Comparison of ENCODE assay signal across 9 cellular contexts in the genomic region with DNA sequence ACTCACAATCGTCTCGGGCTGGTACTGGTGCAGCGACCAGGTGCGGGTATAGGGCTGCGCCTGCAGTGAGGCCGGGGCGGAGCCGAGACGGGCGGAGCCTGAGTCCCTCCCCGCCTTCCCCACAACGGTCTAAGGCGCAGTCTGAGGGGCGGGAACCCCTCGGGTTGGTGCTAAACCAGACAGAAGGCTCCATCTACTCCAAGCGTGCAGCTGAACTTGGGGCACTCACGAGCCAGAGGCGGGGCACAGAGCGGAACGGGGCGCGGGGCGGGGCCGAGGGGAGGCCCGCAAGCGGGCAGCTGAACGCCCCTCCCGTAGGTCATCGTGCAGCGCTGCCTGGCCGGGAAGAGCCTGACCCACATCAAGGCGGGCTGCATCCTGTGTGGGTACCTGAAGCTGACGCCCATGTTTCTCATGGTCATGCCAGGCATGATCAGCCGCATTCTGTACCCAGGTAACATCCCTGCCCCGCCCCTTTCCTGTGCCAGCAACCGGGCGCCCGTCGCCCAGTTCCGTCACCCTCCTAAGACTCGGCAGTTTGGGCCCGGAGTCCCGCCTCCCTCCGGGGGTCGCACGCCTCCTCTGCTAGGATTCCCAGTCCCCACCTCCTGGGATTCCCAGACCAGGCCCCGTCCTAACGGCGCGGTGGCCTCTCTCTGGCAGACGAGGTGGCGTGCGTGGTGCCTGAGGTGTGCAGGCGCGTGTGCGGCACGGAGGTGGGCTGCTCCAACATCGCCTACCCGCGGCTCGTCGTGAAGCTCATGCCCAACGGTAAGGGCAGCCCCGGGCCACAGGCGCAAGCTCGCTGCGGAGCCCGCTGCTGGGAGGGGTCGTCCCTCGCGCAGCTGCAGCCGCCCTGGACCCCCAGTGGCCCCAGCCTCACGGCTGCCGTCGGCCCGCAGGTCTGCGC. TPM values are rescaled to one million over a fixed set of nuclear protein-coding genes. Genes with fewer than 3 reads are reported as not detected.
DNase-seq lines count a peak whose midpoint lies in the region; ATAC-seq and TF ChIP-seq lines count a peak whose summit lies in the region.
"Had no signal": no experiment of that assay in that cellular context is flagged by ENCODE, and none has a peak within 500 bp of the region (broad histone marks: within the 10 kb centered on the region; RNA-seq: fewer than 3 reads in every experiment).

No MANE protein-coding gene starts in this region.

- intact Hi-C loops in ascending aorta (cut with DNase I) = no loop called here

- H3K9me3 ChIP-seq in ascending aorta (no peaks in the 10 kb centered on the region), iPS-18a (ENCODE audit: control insufficient read depth, low read depth, low read length) (no peaks in the 10 kb centered on the region)

- H3K27ac ChIP-seq in ascending aorta = no peak overlapping the region
- no peak overlapping the region for H3K27ac ChIP-seq in iPS-18a (ENCODE audit: low read length)

- peak; percentile 65 for DNase-seq in COR-L47 (lab: John Stamatoyannopoulos, UW)
- DNase-seq in HUDEP-2 (lab: John Stamatoyannopoulos, UW; ENCODE audit: unreplicated experiment in 76 of 76) = peak in 51 of 76 experiments; percentile 3 to 66 (median 43)
- peak; percentile 83 for DNase-seq in SW480 (ENCODE audit: low spot score)
- no peak for DNase-seq in ascending aorta (ENCODE audit: low spot score in 2 of 2)
- DNase-seq in stimulated activated CD4-positive, alpha-beta T cell treated with anti-CD3 and anti-CD28 coated beads, Interleukin-12 subunit alpha, Interleukin-12 subunit beta, amount 100 ng/mL, for 24 hours (ENCODE audit: low read depth in 2 of 2) = peak; percentile 29 to 32
- no peak for DNase-seq in OCI-M2 (lab: John Stamatoyannopoulos, UW; ENCODE audit: unreplicated experiment)

- H3K36me3 ChIP-seq in ascending aorta (peaks cover 10 to 27% of the 10 kb centered on the region in 2 donors), iPS-18a (ENCODE audit: control insufficient read depth, low read depth, low read length) (peaks cover 11% of the 10 kb centered on the region)

- TF ChIP-seq CTCF in ascending aorta (IDR thresholded peaks at IDR 0.05) = no peak

- H3K4me1 ChIP-seq in ascending aorta (peaks cover 10 to 15% of the 10 kb centered on the region in 2 donors), iPS-18a (ENCODE audit: control insufficient read depth, low read depth, low read length) (peaks cover 7% of the 10 kb centered on the region)

- peak overlapping the region; percentile 66 to 68 for H3K4me3 ChIP-seq in ascending aorta
- H3K4me3 ChIP-seq in iPS-18a (ENCODE audit: low read length) = peak overlapping the region; percentile 73

- ATAC-seq in GM19463 (IDR thresholded peaks at IDR 0.05; ENCODE audit: unreplicated experiment) = peak; percentile 87

- H3K9ac ChIP-seq in iPS-18a (ENCODE audit: low read length) = no peak overlapping the region

- H3K27me3 ChIP-seq in ascending aorta = no peaks in the 10 kb centered on the region
- peaks cover 56% of the 10 kb centered on the region for H3K27me3 ChIP-seq in iPS-18a (ENCODE audit: control insufficient read depth, insufficient read depth, low read length)

RNA-seq across cellular contexts. Expression of a gene that starts 5.1 kb away (rescaled TPM):
- 0.53 TPM for total RNA-seq in ascending aorta
- total RNA-seq: T-helper 1 cell treated with Interleukin-12 subunit alpha and Interleukin-12 subunit beta and Interleukin-4 antibody, amounts not matched to agents 30 ng/mL and 1 ng/mL, for 36 hours had no signal

RNA-seq across cellular contexts. Expression of a gene that starts 16.0 kb away (rescaled TPM):
- 325 TPM for total RNA-seq in ascending aorta

RNA-seq across cellular contexts. Expression of a gene that starts 20.2 kb away (rescaled TPM):
- total RNA-seq in ascending aorta = 80.9 TPM

RNA-seq across cellular contexts. Expression of a gene that starts 28.7 kb away (rescaled TPM):
- total RNA-seq in ascending aorta = 10.0 TPM

RNA-seq across cellular contexts. Expression of a gene that starts 39.7 kb away (rescaled TPM):
- not detected for total RNA-seq in ascending aorta
- total RNA-seq: T-helper 1 cell treated with Interleukin-12 subunit alpha and Interleukin-12 subunit beta and Interleukin-4 antibody, amounts not matched to agents 30 ng/mL and 1 ng/mL, for 36 hours had no signal

Comparison
In these comparisons a context has a peak if more than half of its experiments do, and no peak if none do; other contexts are left out.
1. DNase-seq: peak in COR-L47 (single experiment), HUDEP-2 (51 of 76), SW480 (single experiment) and stimulated activated CD4-positive, alpha-beta T cell treated with anti-CD3 and anti-CD28 coated beads, Interleukin-12 subunit alpha, Interleukin-12 subunit beta, amount 100 ng/mL, for 24 hours (2 of 2); none in ascending aorta (0 of 2) and OCI-M2 (single experiment).